ENCODE assay signal across 20 cellular contexts in the genomic region with DNA sequence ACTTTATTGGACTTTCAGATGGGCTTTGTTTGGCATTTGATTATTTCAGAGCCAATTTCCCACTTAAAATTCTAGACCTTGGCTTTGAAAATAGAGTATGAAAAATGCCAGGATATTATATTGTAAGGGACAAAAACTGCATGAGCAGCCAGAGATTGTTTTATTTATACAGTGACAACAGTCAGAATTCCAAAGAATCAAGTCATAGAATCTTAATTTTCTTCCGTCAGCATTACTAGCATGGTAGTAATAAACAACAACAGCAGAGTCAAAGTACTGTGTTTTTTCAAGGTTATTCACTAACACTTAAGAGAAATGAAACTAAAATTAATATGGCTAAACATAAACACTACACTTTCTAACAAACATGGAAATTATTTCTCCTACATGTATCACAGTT. TPM values are rescaled to one million over a fixed set of nuclear protein-coding genes. Genes with fewer than 3 reads are reported as not detected.
DNase-seq lines count a peak whose midpoint lies in the region; ATAC-seq and TF ChIP-seq lines count a peak whose summit lies in the region.
"Had no signal": no experiment of that assay in that cellular context is flagged by ENCODE, and none has a peak within 500 bp of the region (broad histone marks: within the 10 kb centered on the region; RNA-seq: fewer than 3 reads in every experiment).

No MANE protein-coding gene starts in this region.

- TF ChIP-seq CTCF in sigmoid colon (IDR thresholded peaks at IDR 0.05) (no peak), ascending aorta (IDR thresholded peaks at IDR 0.05) (no peak), foreskin keratinocyte (conservative IDR thresholded peaks at IDR 0.05) (no peak)

- 0 out of 2 replicates have a peak overlapping the region, but pooled peaks have one; percentile 11 for H3K4me3 ChIP-seq in SJSA1
- H3K4me3 ChIP-seq in sigmoid colon: no peak overlapping the region
- no peak overlapping the region for H3K4me3 ChIP-seq in ascending aorta
- H3K4me3 ChIP-seq: K562 had no signal

- 31 to 53% methylated on average over 1 of the region's 1 CpG for WGBS in sigmoid colon, 2 donors

- DNase-seq in EH (ENCODE audit: low read depth) (peak; percentile 58), SJSA1 (ENCODE audit: low read depth in 1 of 2, low spot score in 2 of 2) (peak in 1 of 2 experiments; percentile 60), iris pigment epithelial cell (ENCODE audit: low read depth) (peak; percentile 45), sigmoid colon (no peak), ascending aorta (ENCODE audit: low spot score in 2 of 2) (no peak), HT-29 (ENCODE audit: low spot score) (no peak), cerebellar nuclear complex (lab: John Stamatoyannopoulos, UW) (no peak), foreskin keratinocyte (no peak)
- DNase-seq: activated CD4-positive, alpha-beta T cell treated with anti-CD3 and anti-CD28 coated beads for 48 hours; activated CD8-positive, alpha-beta memory T cell treated with anti-CD3 and anti-CD28 coated beads, Interleukin-2, amount 50 U/mL, for 48 hours; aorta; erythroblast; head of caudate nucleus; immature natural killer cell; mesendoderm; NCI-H2081 treated with DMSO at 0.1 percent for 48 hours; NCI-H526 treated with DMSO at 0.1 percent for 48 hours; right cardiac atrium had no signal

- no peak for TF ChIP-seq EP300 in sigmoid colon (IDR thresholded peaks at IDR 0.05)

- H3K27ac ChIP-seq in SJSA1: peak overlapping the region; percentile 94
- peak overlapping the region in 3 of 4 donors; percentile 48 to 72 (median 61) for H3K27ac ChIP-seq in sigmoid colon
- no peak overlapping the region for H3K27ac ChIP-seq in ascending aorta
- H3K27ac ChIP-seq in foreskin keratinocyte: no peak overlapping the region
- H3K27ac ChIP-seq: HL-60 had no signal

- H3K27me3 ChIP-seq in SJSA1 (replicated peaks) (no peaks in the 10 kb centered on the region), sigmoid colon (no peaks in the 10 kb centered on the region), ascending aorta (no peaks in the 10 kb centered on the region), foreskin keratinocyte (no peaks in the 10 kb centered on the region)

- intact Hi-C loops in sigmoid colon (cut with DNase I) (loop anchor here (10.0 kb wide), 1 partner anchor 285 kb away; no protein-coding TSS in a partner anchor), ascending aorta (cut with DNase I) (no loop called here)

- peaks cover 31% of the 10 kb centered on the region for H3K4me1 ChIP-seq in SJSA1 (replicated peaks)
- H3K4me1 ChIP-seq in sigmoid colon: peaks cover 0 to 53% (median 29%) of the 10 kb centered on the region in 4 donors
- no peaks in the 10 kb centered on the region for H3K4me1 ChIP-seq in ascending aorta
- H3K4me1 ChIP-seq in foreskin keratinocyte: peaks cover 8% of the 10 kb centered on the region

- H3K36me3 ChIP-seq in SJSA1 (no peaks in the 10 kb centered on the region), sigmoid colon (no peaks in the 10 kb centered on the region), ascending aorta (no peaks in the 10 kb centered on the region)

- no peak for TF ChIP-seq POLR2A in sigmoid colon (IDR thresholded peaks at IDR 0.05)

- ATAC-seq in foreskin keratinocyte: no peak
- ATAC-seq: K562, right cardiac atrium had no signal

- H3K9me3 ChIP-seq in SJSA1 (replicated peaks) (no peaks in the 10 kb centered on the region), sigmoid colon (no peaks in the 10 kb centered on the region), ascending aorta (peaks cover 0 to 1% of the 10 kb centered on the region in 2 donors)

RNA-seq across cellular contexts. Expression of a gene that starts 52.2 kb away (rescaled TPM):
- total RNA-seq in SJSA1 (2014; rRNA removed; shearing (Covaris generic)): 9.4 and 13.9 TPM in 2 replicates
- 10 to 100 TPM; 19.0 to 27.1 (median 24.2) TPM for total RNA-seq in sigmoid colon
- polyA plus RNA-seq in sigmoid colon: 100 to 1,000 TPM in 2 of 3 donors, 10 to 100 TPM in 1; 24.6 to 132 (median 111) TPM
- 16.8 TPM for total RNA-seq in ascending aorta
- 19.7 and 20.2 TPM in 2 replicates for total RNA-seq in HT-29 (2014; rRNA removed; shearing (Covaris generic))
- 11.9 and 16.9 TPM in 2 replicates for total RNA-seq in foreskin keratinocyte
- 8.0 and 8.1 TPM in 2 replicates for polyA plus RNA-seq in foreskin keratinocyte

Comparison
In these comparisons a context has a peak if more than half of its experiments do, and no peak if none do; other contexts are left out.
1. DNase-seq: peak in EH (single experiment) and iris pigment epithelial cell (single experiment); none in sigmoid colon (single experiment), ascending aorta (0 of 2), HT-29 (single experiment), cerebellar nuclear complex (0 of 2) and foreskin keratinocyte (0 of 2).
2. H3K27ac ChIP-seq: peak in SJSA1 (single experiment) and sigmoid colon (3 of 4); none in ascending aorta (0 of 2) and foreskin keratinocyte (single experiment).